ENCODE assay signal across 40 cellular contexts in the genomic region with DNA sequence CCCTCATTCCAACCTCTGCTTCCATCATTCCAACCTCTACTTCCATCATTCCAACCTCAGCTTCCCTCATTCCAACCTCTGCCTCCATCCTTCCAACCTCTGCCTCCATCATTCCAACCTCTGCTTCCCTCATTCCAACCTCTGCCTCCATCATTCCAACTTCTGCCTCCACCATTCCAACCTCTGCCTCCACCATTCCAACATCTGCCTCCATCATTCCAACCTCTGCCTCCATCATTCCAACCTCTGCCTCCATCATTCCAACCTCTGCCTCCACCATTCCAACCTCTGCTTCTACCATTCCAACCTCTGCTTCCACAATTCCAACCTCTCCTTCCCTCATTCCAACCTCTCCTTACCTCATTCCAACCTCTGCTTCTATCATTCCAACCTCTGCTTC.
"Had no signal": no experiment of that assay in that cellular context is flagged by ENCODE, and none has a peak within 500 bp of the region (broad histone marks: within the 10 kb centered on the region; RNA-seq: fewer than 3 reads in every experiment).

No MANE protein-coding gene starts in this region.

- ATAC-seq: activated naive CD4-positive, alpha-beta T cell treated with anti-CD3 and anti-CD28 coated beads, Interleukin-2, amount 50 U/mL, for 72 hours; activated naive CD8-positive, alpha-beta T cell treated with anti-CD3 and anti-CD28 coated beads, Interleukin-2, amount 50 U/mL, for 24 hours; activated T-cell treated with anti-CD3 and anti-CD28 coated beads, Interleukin-2, amount 50 U/mL, for 4 hours; activated T-cell treated with anti-CD3 and anti-CD28 coated beads, Interleukin-2, amount 50 U/mL, for 72 hours; activated T-helper 17 cell treated with anti-CD3 and anti-CD28 coated beads, Interleukin-2, amount 50 U/mL, for 72 hours; body of pancreas had no signal

- H3K4me3 Mint-ChIP-seq: activated naive CD4-positive, alpha-beta T cell treated with anti-CD3 and anti-CD28 coated beads for 36 hours; activated naive CD4-positive, alpha-beta T cell treated with anti-CD3 and anti-CD28 coated beads, Interleukin-2, amount 10 ng/mL, durations not matched to agents 7 days and 5 days; activated naive CD4-positive, alpha-beta T cell treated with anti-CD3 and anti-CD28 coated beads, Interleukin-2, amount 50 U/mL, for 24 hours; activated naive CD8-positive, alpha-beta T cell; activated naive CD8-positive, alpha-beta T cell treated with anti-CD3 and anti-CD28 coated beads for 36 hours; activated naive CD8-positive, alpha-beta T cell treated with anti-CD3 and anti-CD28 coated beads, Interleukin-2, amount 10 ng/mL, durations not matched to agents 7 days and 5 days; activated naive CD8-positive, alpha-beta T cell treated with anti-CD3 and anti-CD28 coated beads, Interleukin-2, amount 50 U/mL, for 24 hours; activated T-cell treated with anti-CD3 and anti-CD28 coated beads, Interleukin-2, amount 50 U/mL, for 24 hours; activated T-cell treated with anti-CD3 and anti-CD28 coated beads, Interleukin-2, amount 50 U/mL, for 4 hours; activated T-cell treated with anti-CD3 and anti-CD28 coated beads, Interleukin-2, amount 50 U/mL, for 72 hours; activated T-helper 1 cell treated with anti-CD3 and anti-CD28 coated beads, Interleukin-12 subunit alpha, Interleukin-12 subunit beta, Interleukin-2, Interleukin-4 antibody, amounts not matched to agents 30 ng/mL and 10 ng/mL and 1 ng/mL, durations not matched to agents 14 hours and 24 hours and 36 hours; activated T-helper 17 cell treated with anti-CD3 and anti-CD28 coated beads, Interleukin-2, amount 50 U/mL, for 72 hours; brain; central memory CD8-positive, alpha-beta T cell had no signal

- H3K27ac Mint-ChIP-seq: activated naive CD4-positive, alpha-beta T cell treated with anti-CD3 and anti-CD28 coated beads for 36 hours; activated naive CD4-positive, alpha-beta T cell treated with anti-CD3 and anti-CD28 coated beads, Interleukin-2, amount 10 ng/mL, durations not matched to agents 7 days and 5 days; activated naive CD4-positive, alpha-beta T cell treated with anti-CD3 and anti-CD28 coated beads, Interleukin-2, amount 50 U/mL, for 24 hours; activated naive CD4-positive, alpha-beta T cell treated with anti-CD3 and anti-CD28 coated beads, Interleukin-2, amount 50 U/mL, for 72 hours; activated naive CD8-positive, alpha-beta T cell; activated naive CD8-positive, alpha-beta T cell treated with anti-CD3 and anti-CD28 coated beads for 36 hours; activated naive CD8-positive, alpha-beta T cell treated with anti-CD3 and anti-CD28 coated beads, Interleukin-2, amount 10 ng/mL, durations not matched to agents 7 days and 5 days; activated naive CD8-positive, alpha-beta T cell treated with anti-CD3 and anti-CD28 coated beads, Interleukin-2, amount 50 U/mL, for 24 hours; activated T-cell treated with anti-CD3 and anti-CD28 coated beads, Interleukin-2, amount 50 U/mL, for 24 hours; activated T-cell treated with anti-CD3 and anti-CD28 coated beads, Interleukin-2, amount 50 U/mL, for 72 hours; activated T-helper 1 cell treated with anti-CD3 and anti-CD28 coated beads, Interleukin-12 subunit alpha, Interleukin-12 subunit beta, Interleukin-2, Interleukin-4 antibody, amounts not matched to agents 30 ng/mL and 10 ng/mL and 1 ng/mL, durations not matched to agents 14 hours and 24 hours and 36 hours; activated T-helper 17 cell treated with anti-CD3 and anti-CD28 coated beads, Interleukin-2, amount 50 U/mL, for 72 hours; activated T-helper 2 cell treated with anti-CD3 and anti-CD28 coated beads, Interferon-gamma antibody, Interleukin-2, Interleukin-4, amounts not matched to agents 10 μg/mL and 5 μg/mL and 100 μg/mL, durations not matched to agents 14 hours and 24 hours and 36 hours; brain had no signal

- H3K36me3 Mint-ChIP-seq: activated naive CD4-positive, alpha-beta T cell treated with anti-CD3 and anti-CD28 coated beads, Interleukin-2, amount 10 ng/mL, durations not matched to agents 7 days and 5 days; activated naive CD4-positive, alpha-beta T cell treated with anti-CD3 and anti-CD28 coated beads, Interleukin-2, amount 50 U/mL, for 24 hours; activated naive CD4-positive, alpha-beta T cell treated with anti-CD3 and anti-CD28 coated beads, Interleukin-2, amount 50 U/mL, for 72 hours; activated naive CD8-positive, alpha-beta T cell; activated naive CD8-positive, alpha-beta T cell treated with anti-CD3 and anti-CD28 coated beads for 36 hours; activated naive CD8-positive, alpha-beta T cell treated with anti-CD3 and anti-CD28 coated beads, Interleukin-2, amount 10 ng/mL, durations not matched to agents 7 days and 5 days; brain had no signal

- H3K27me3 ChIP-seq: adrenal gland, ascending aorta, body of pancreas, brain microvascular endothelial cell, breast epithelium had no signal

- H3K36me3 ChIP-seq: adrenal gland, ascending aorta, brain microvascular endothelial cell, breast epithelium, cardiac muscle cell had no signal

- H3K4me1 Mint-ChIP-seq: activated naive CD4-positive, alpha-beta T cell treated with anti-CD3 and anti-CD28 coated beads, Interleukin-2, amount 50 U/mL, for 24 hours; activated naive CD8-positive, alpha-beta T cell treated with anti-CD3 and anti-CD28 coated beads for 36 hours; activated naive CD8-positive, alpha-beta T cell treated with anti-CD3 and anti-CD28 coated beads, Interleukin-2, amount 50 U/mL, for 24 hours; activated T-helper 17 cell treated with anti-CD3 and anti-CD28 coated beads, Interleukin-2, amount 50 U/mL, for 72 hours; brain; central memory CD8-positive, alpha-beta T cell had no signal

- H3K4me3 ChIP-seq: adrenal gland, ascending aorta, body of pancreas, breast epithelium, cardiac muscle cell had no signal

- H3K4me1 ChIP-seq: adrenal gland, ascending aorta had no signal

- DNase-seq: activated effector memory CD4-positive, alpha-beta T cell treated with anti-CD3 and anti-CD28 coated beads, Interleukin-2, amount 50 U/mL, for 16 hours; activated effector memory CD4-positive, alpha-beta T cell treated with Interleukin-2 at 50 U/mL for 16 hours; activated gamma-delta T cell; activated gamma-delta T cell treated with Interleukin-2 at 50 U/mL for 16 hours; activated naive CD4-positive, alpha-beta T cell; activated naive CD4-positive, alpha-beta T cell treated with anti-CD3 and anti-CD28 coated beads for 36 hours; activated naive CD4-positive, alpha-beta T cell treated with anti-CD3 and anti-CD28 coated beads, Interleukin-2, amount 10 ng/mL, durations not matched to agents 7 days and 5 days; activated naive CD4-positive, alpha-beta T cell treated with anti-CD3 and anti-CD28 coated beads, Interleukin-2, amount 50 U/mL, for 16 hours; activated naive CD4-positive, alpha-beta T cell treated with Interleukin-2 at 50 U/mL for 16 hours; activated naive CD8-positive, alpha-beta T cell treated with anti-CD3 and anti-CD28 coated beads for 36 hours; activated naive CD8-positive, alpha-beta T cell treated with anti-CD3 and anti-CD28 coated beads, Interleukin-2, amount 10 ng/mL, durations not matched to agents 7 days and 5 days; activated naive CD8-positive, alpha-beta T cell treated with anti-CD3 and anti-CD28 coated beads, Interleukin-2, amount 50 U/mL, for 24 hours; activated T-cell treated with anti-CD3 and anti-CD28 coated beads, Interleukin-2, amount 50 U/mL, for 1 hour; activated T-cell treated with anti-CD3 and anti-CD28 coated beads, Interleukin-2, amount 50 U/mL, for 24 hours; activated T-cell treated with anti-CD3 and anti-CD28 coated beads, Interleukin-2, amount 50 U/mL, for 4 hours; activated T-cell treated with anti-CD3 and anti-CD28 coated beads, Interleukin-2, amount 50 U/mL, for 48 hours; activated T-cell treated with anti-CD3 and anti-CD28 coated beads, Interleukin-2, amount 50 U/mL, for 72 hours; adrenal gland; amniotic stem cell; amygdala; anterior cingulate cortex; aorta; body of pancreas; brain microvascular endothelial cell; caudate nucleus; central memory CD4-positive, alpha-beta T cell; cerebellar nuclear complex had no signal

- H3K27me3 Mint-ChIP-seq: activated T-helper 17 cell treated with anti-CD3 and anti-CD28 coated beads, Interleukin-2, amount 50 U/mL, for 72 hours had no signal

- H3K9me3 Mint-ChIP-seq: activated naive CD4-positive, alpha-beta T cell treated with anti-CD3 and anti-CD28 coated beads for 36 hours; activated naive CD4-positive, alpha-beta T cell treated with anti-CD3 and anti-CD28 coated beads, Interleukin-2, amount 10 ng/mL, durations not matched to agents 7 days and 5 days; activated naive CD4-positive, alpha-beta T cell treated with anti-CD3 and anti-CD28 coated beads, Interleukin-2, amount 50 U/mL, for 24 hours; activated naive CD4-positive, alpha-beta T cell treated with anti-CD3 and anti-CD28 coated beads, Interleukin-2, amount 50 U/mL, for 72 hours; activated naive CD8-positive, alpha-beta T cell treated with anti-CD3 and anti-CD28 coated beads for 36 hours; activated naive CD8-positive, alpha-beta T cell treated with anti-CD3 and anti-CD28 coated beads, Interleukin-2, amount 10 ng/mL, durations not matched to agents 7 days and 5 days; activated naive CD8-positive, alpha-beta T cell treated with anti-CD3 and anti-CD28 coated beads, Interleukin-2, amount 50 U/mL, for 24 hours; activated T-cell treated with anti-CD3 and anti-CD28 coated beads, Interleukin-2, amount 50 U/mL, for 24 hours; activated T-cell treated with anti-CD3 and anti-CD28 coated beads, Interleukin-2, amount 50 U/mL, for 4 hours; activated T-cell treated with anti-CD3 and anti-CD28 coated beads, Interleukin-2, amount 50 U/mL, for 72 hours; activated T-helper 1 cell treated with anti-CD3 and anti-CD28 coated beads, Interleukin-12 subunit alpha, Interleukin-12 subunit beta, Interleukin-2, Interleukin-4 antibody, amounts not matched to agents 30 ng/mL and 10 ng/mL and 1 ng/mL, durations not matched to agents 14 hours and 24 hours and 36 hours; activated T-helper 17 cell treated with anti-CD3 and anti-CD28 coated beads, Interleukin-2, amount 50 U/mL, for 72 hours; activated T-helper 2 cell treated with anti-CD3 and anti-CD28 coated beads, Interferon-gamma antibody, Interleukin-2, Interleukin-4, amounts not matched to agents 10 μg/mL and 5 μg/mL and 100 μg/mL, durations not matched to agents 14 hours and 24 hours and 36 hours; brain; central memory CD8-positive, alpha-beta T cell had no signal

- FAIRE-seq: astrocyte, bronchial epithelial cell had no signal

- H3K9me3 ChIP-seq: adrenal gland, ascending aorta, body of pancreas, breast epithelium had no signal

- H3K27ac ChIP-seq: ascending aorta, body of pancreas, brain microvascular endothelial cell, cardiac muscle cell had no signal
